ENCODE assay signal across 38 cellular contexts in genomic region chr2:232377841-232378734, GRCh38. TPM values are rescaled to one million over a fixed set of nuclear protein-coding genes. Genes with fewer than 3 reads are reported as not detected.
DNase-seq lines count a peak whose midpoint lies in the region; ATAC-seq and TF ChIP-seq lines count a peak whose summit lies in the region.
"Had no signal": no experiment of that assay in that cellular context is flagged by ENCODE, and none has a peak within 500 bp of the region (broad histone marks: within the 10 kb centered on the region; RNA-seq: fewer than 3 reads in every experiment).

No MANE protein-coding gene starts in this region.

- H2BK15ac ChIP-seq in neuronal stem cell (ENCODE audit: low read length), result no peak overlapping the region

- WGBS in neuronal stem cell (ENCODE audit: extremely low coverage in 2 of 2, insufficient read length in 2 of 2, insufficient replicate concordance in 1 of 2), 2 donors, result no CpG with 5 or more reads among the region's 17 CpGs

- no peak overlapping the region for H3K27ac Mint-ChIP-seq in type B pancreatic cell
- H3K27ac Mint-ChIP-seq: activated B cell treated with CpG ODN at 0.5 μM for 24 hours; activated CD4-positive, alpha-beta memory T cell treated with anti-CD3 and anti-CD28 coated beads for 36 hours; activated T-helper 1 cell treated with anti-CD3 and anti-CD28 coated beads, Interleukin-12 subunit alpha, Interleukin-12 subunit beta, Interleukin-2, Interleukin-4 antibody, amounts not matched to agents 30 ng/mL and 10 ng/mL and 1 ng/mL, durations not matched to agents 14 hours and 24 hours and 36 hours; CD8-positive, alpha-beta memory T cell; natural killer cell treated with Interleukin-12 subunit alpha and Interleukin-12 subunit beta and Interleukin-15 and Interleukin-18, amount 100 ng/mL, for 72 hours had no signal

- peaks cover 16% of the 10 kb centered on the region for H3K27me3 Mint-ChIP-seq in type B pancreatic cell

- peak overlapping the region; percentile 53 for H2BK5ac ChIP-seq in neuronal stem cell (ENCODE audit: low read length)

- H4K91ac ChIP-seq in neuronal stem cell (ENCODE audit: low read depth, low read length, poor library complexity), result no peak overlapping the region

- H3K4me3 Mint-ChIP-seq in type B pancreatic cell, result no peak overlapping the region
- H3K4me3 Mint-ChIP-seq: activated B cell treated with CpG ODN at 0.5 μM for 24 hours; activated CD4-positive, alpha-beta memory T cell treated with anti-CD3 and anti-CD28 coated beads for 36 hours; activated T-helper 1 cell treated with anti-CD3 and anti-CD28 coated beads, Interleukin-12 subunit alpha, Interleukin-12 subunit beta, Interleukin-2, Interleukin-4 antibody, amounts not matched to agents 30 ng/mL and 10 ng/mL and 1 ng/mL, durations not matched to agents 14 hours and 24 hours and 36 hours; CD8-positive, alpha-beta memory T cell; natural killer cell treated with Interleukin-12 subunit alpha and Interleukin-12 subunit beta and Interleukin-15 and Interleukin-18, amount 100 ng/mL, for 72 hours had no signal

- H2AK5ac ChIP-seq in neuronal stem cell (ENCODE audit: low read depth, low read length), result no peak overlapping the region

- H4K8ac ChIP-seq in neuronal stem cell (ENCODE audit: low read depth, low read length), result no peak overlapping the region

- no peaks in the 10 kb centered on the region for H3K36me3 ChIP-seq in RWPE2 (ENCODE audit: low read depth)
- H3K36me3 ChIP-seq in neuronal stem cell (replicated peaks in 1 of 2; ENCODE audit: control insufficient read depth in 2 of 2, insufficient read depth in 2 of 2, low read length in 2 of 2), result no peaks in the 10 kb centered on the region
- H3K36me3 ChIP-seq: breast epithelium, upper lobe of left lung had no signal

- H3K4me1 ChIP-seq in RWPE2 (ENCODE audit: insufficient read depth, poor library complexity, severe bottlenecking) (peaks cover 4% of the 10 kb centered on the region), neuronal stem cell (ENCODE audit: control insufficient read depth in 2 of 2, insufficient read depth in 1 of 2, low read depth in 1 of 2, low read length in 2 of 2) (no peaks in the 10 kb centered on the region)
- H3K4me1 ChIP-seq: breast epithelium, upper lobe of left lung had no signal

- H2BK12ac ChIP-seq in neuronal stem cell (ENCODE audit: low read length), result no peak overlapping the region

- H3K9ac ChIP-seq in neuronal stem cell (ENCODE audit: low read depth, low read length, poor library complexity), result no peak overlapping the region

- peak overlapping the region; percentile 8 for H3K14ac ChIP-seq in neuronal stem cell (ENCODE audit: low read length)

- DNase-seq in NCI-H2171 treated with DMSO at 0.1 percent for 48 hours (lab: John Stamatoyannopoulos, UW), result peak; percentile 18
- DNase-seq in NCI-H2171 (lab: John Stamatoyannopoulos, UW), result no peak
- DNase-seq in RWPE2 (ENCODE audit: low spot score), result peak; percentile 70
- no peak for DNase-seq in neuronal stem cell (ENCODE audit: low spot score)
- no peak for DNase-seq in foreskin melanocyte
- DNase-seq in type B pancreatic cell (ENCODE audit: extremely low spot score, unreplicated experiment), result no peak
- DNase-seq: activated B cell treated with CpG ODN at 0.5 μM for 24 hours; activated CD4-positive, alpha-beta memory T cell treated with anti-CD3 and anti-CD28 coated beads for 36 hours; activated CD8-positive, alpha-beta memory T cell treated with anti-CD3 and anti-CD28 coated beads, Interleukin-2, amount 50 U/mL, for 4 hours; activated naive CD4-positive, alpha-beta T cell treated with anti-CD3 and anti-CD28 coated beads, Interleukin-2, amount 50 U/mL, for 16 hours; AML-193; amniotic stem cell; CD8-positive, alpha-beta memory T cell; DMS53; effector CD4-positive, alpha-beta T cell; glutamatergic neuron; KBM-7; MM.1S; mucosa of descending colon; NCI-H1417; NCI-H2081 treated with DMSO at 0.1 percent for 48 hours; NCI-H446 treated with DMSO at 0.1 percent for 48 hours; OCI-M1; SIG-M5; stimulated activated CD4-positive, alpha-beta T cell treated with anti-CD3 and anti-CD28 coated beads, Interleukin-2, amount 100 ng/mL, for 24 hours; SW 1271 had no signal

- H3K4me2 ChIP-seq in neuronal stem cell (ENCODE audit: insufficient read depth, low read length, poor library complexity, severe bottlenecking), result no peak overlapping the region

- no peaks in the 10 kb centered on the region for H3K9me3 Mint-ChIP-seq in type B pancreatic cell
- H3K9me3 Mint-ChIP-seq: activated B cell treated with CpG ODN at 0.5 μM for 24 hours; activated CD4-positive, alpha-beta memory T cell treated with anti-CD3 and anti-CD28 coated beads for 36 hours; activated T-helper 1 cell treated with anti-CD3 and anti-CD28 coated beads, Interleukin-12 subunit alpha, Interleukin-12 subunit beta, Interleukin-2, Interleukin-4 antibody, amounts not matched to agents 30 ng/mL and 10 ng/mL and 1 ng/mL, durations not matched to agents 14 hours and 24 hours and 36 hours; CD8-positive, alpha-beta memory T cell; natural killer cell treated with Interleukin-12 subunit alpha and Interleukin-12 subunit beta and Interleukin-15 and Interleukin-18, amount 100 ng/mL, for 72 hours had no signal

- peaks cover 4% of the 10 kb centered on the region for H3K4me1 Mint-ChIP-seq in type B pancreatic cell (ENCODE audit: unreplicated experiment)
- H3K4me1 Mint-ChIP-seq: activated B cell treated with CpG ODN at 0.5 μM for 24 hours; CD8-positive, alpha-beta memory T cell had no signal

- H3K79me1 ChIP-seq in neuronal stem cell (ENCODE audit: low read depth, low read length), result no peaks in the 10 kb centered on the region

- H2BK120ac ChIP-seq in neuronal stem cell (ENCODE audit: low read depth, low read length), result peak overlapping the region; percentile 87

- no peak overlapping the region for H2AFZ ChIP-seq in neuronal stem cell (ENCODE audit: low read length)

- no peak overlapping the region for H3K4ac ChIP-seq in neuronal stem cell (ENCODE audit: low read length)

- TF ChIP-seq CTCF in RWPE2 (IDR thresholded peaks at IDR 0.05; ENCODE audit: poor library complexity, severe bottlenecking) (no peak), type B pancreatic cell (conservative IDR thresholded peaks at IDR 0.05) (no peak)

- ATAC-seq in RWPE2 (ENCODE audit: low read depth) (peak; percentile 46), HG02623 (IDR thresholded peaks at IDR 0.05; ENCODE audit: unreplicated experiment) (no peak), GM18870 (IDR thresholded peaks at IDR 0.05; ENCODE audit: unreplicated experiment) (no peak)
- ATAC-seq: mucosa of descending colon had no signal

- peaks cover 11% of the 10 kb centered on the region for H3K27me3 ChIP-seq in RWPE2 (ENCODE audit: insufficient read depth, poor library complexity, severe bottlenecking)
- H3K27me3 ChIP-seq in neuronal stem cell (ENCODE audit: control insufficient read depth in 3 of 3, insufficient read depth in 3 of 3, low read depth in 1 of 3, low read length in 3 of 3), result peaks cover 0 to 15% (median 6%) of the 10 kb centered on the region in 3 experiments

- H3K4me3 ChIP-seq in RWPE2 (ENCODE audit: severe bottlenecking), result no peak overlapping the region
- no peak overlapping the region for H3K4me3 ChIP-seq in neuronal stem cell (ENCODE audit: low read length in 2 of 2)
- H3K4me3 ChIP-seq: breast epithelium, lung, mucosa of descending colon, upper lobe of left lung had no signal

- H3K36me3 Mint-ChIP-seq in type B pancreatic cell, result no peaks in the 10 kb centered on the region
- H3K36me3 Mint-ChIP-seq: activated CD4-positive, alpha-beta memory T cell treated with anti-CD3 and anti-CD28 coated beads for 36 hours; natural killer cell treated with Interleukin-12 subunit alpha and Interleukin-12 subunit beta and Interleukin-15 and Interleukin-18, amount 100 ng/mL, for 72 hours had no signal

- no peak overlapping the region for H3K18ac ChIP-seq in neuronal stem cell (ENCODE audit: low read length)

- H3K23ac ChIP-seq in neuronal stem cell (ENCODE audit: low read depth, low read length, poor library complexity), result peak overlapping the region; percentile 55

- H3K9me3 ChIP-seq in RWPE2 (ENCODE audit: severe bottlenecking), result no peaks in the 10 kb centered on the region
- H3K9me3 ChIP-seq in neuronal stem cell (replicated peaks in 1 of 2; ENCODE audit: control insufficient read depth in 2 of 2, insufficient read depth in 1 of 2, low read depth in 1 of 2, low read length in 2 of 2), result no peaks in the 10 kb centered on the region
- H3K9me3 ChIP-seq: breast epithelium, mucosa of descending colon, upper lobe of left lung had no signal

- H3K27ac ChIP-seq in RWPE2 (ENCODE audit: poor library complexity, severe bottlenecking) (no peak overlapping the region), neuronal stem cell (replicated peaks; ENCODE audit: low read length) (no peak overlapping the region)
- H3K27ac ChIP-seq: 22Rv1, breast epithelium, epithelial cell of prostate had no signal

RNA-seq across cellular contexts. Expression of gene ALPP, which starts 0.5 kb away (rescaled TPM):
- not detected for polyA plus RNA-seq in neuronal stem cell (2013, experiment 1 of 2)
- not detected for polyA plus RNA-seq in neuronal stem cell (2013, experiment 2 of 2)
- 0.27 and 1.5 TPM in 2 replicates for total RNA-seq in type B pancreatic cell (ENCODE audit: low replicate concordance)
- total RNA-seq: activated CD4-positive, alpha-beta memory T cell treated with anti-CD3 and anti-CD28 coated beads for 36 hours; activated T-helper 1 cell treated with anti-CD3 and anti-CD28 coated beads, Interleukin-12 subunit alpha, Interleukin-12 subunit beta, Interleukin-2, Interleukin-4 antibody, amounts not matched to agents 30 ng/mL and 10 ng/mL and 1 ng/mL, durations not matched to agents 14 hours and 24 hours and 36 hours; breast epithelium; CD8-positive, alpha-beta memory T cell; natural killer cell treated with Interleukin-12 subunit alpha and Interleukin-12 subunit beta and Interleukin-15 and Interleukin-18, amount 100 ng/mL, for 72 hours; osteoblast; renal cortical epithelial cell had no signal
- polyA plus RNA-seq: CD8-positive, alpha-beta memory T cell; keratinocyte had no signal

RNA-seq across cellular contexts. Expression of gene ALPG, which starts 28.6 kb away (rescaled TPM):
- polyA plus RNA-seq in neuronal stem cell (2013, experiment 1 of 2), result not detected
- polyA plus RNA-seq in neuronal stem cell (2013, experiment 2 of 2), result not detected
- total RNA-seq in type B pancreatic cell (ENCODE audit: low replicate concordance), result 0.14 and 0.88 TPM in 2 replicates
- total RNA-seq: activated B cell treated with CpG ODN at 0.5 μM for 24 hours; activated CD4-positive, alpha-beta memory T cell treated with anti-CD3 and anti-CD28 coated beads for 36 hours; activated T-helper 1 cell treated with anti-CD3 and anti-CD28 coated beads, Interleukin-12 subunit alpha, Interleukin-12 subunit beta, Interleukin-2, Interleukin-4 antibody, amounts not matched to agents 30 ng/mL and 10 ng/mL and 1 ng/mL, durations not matched to agents 14 hours and 24 hours and 36 hours; breast epithelium; CD8-positive, alpha-beta memory T cell; natural killer cell treated with Interleukin-12 subunit alpha and Interleukin-12 subunit beta and Interleukin-15 and Interleukin-18, amount 100 ng/mL, for 72 hours; osteoblast; renal cortical epithelial cell had no signal
- polyA plus RNA-seq: CD8-positive, alpha-beta memory T cell; keratinocyte had no signal

Comparison
In these comparisons a context has a peak if more than half of its experiments do, and no peak if none do; other contexts are left out.
1. DNase-seq: peak in NCI-H2171 treated with DMSO at 0.1 percent for 48 hours (single experiment) and RWPE2 (single experiment); none in NCI-H2171 (single experiment), neuronal stem cell (single experiment), foreskin melanocyte (single experiment) and type B pancreatic cell (single experiment).